Comparison of ENCODE assay signal across 8 cellular contexts in genomic region chr3:188332085-188332484, GRCh38.
"Had no signal": no experiment of that assay in that cellular context is flagged by ENCODE, and none has a peak within 500 bp of the region (broad histone marks: within the 10 kb centered on the region; RNA-seq: fewer than 3 reads in every experiment).

No MANE protein-coding gene starts in this region.

- H3K27ac ChIP-seq: GM23248 had no signal

- DNase-seq: GM23248, GOT3, H7, HFFc6, IMR-90 had no signal

- H3K27ac Mint-ChIP-seq: HFFc6 had no signal

- H3K4me3 Mint-ChIP-seq: HFFc6 had no signal

- ATAC-seq: HCT116, K562 had no signal

- H3K9me3 Mint-ChIP-seq: HFFc6 had no signal

- H3K4me3 ChIP-seq: GM23248, HAP-1, K562 had no signal
